ENCODE assay signal across 1 cellular context in genomic region chr9:77751341-77752091, GRCh38.
TF ChIP-seq lines count a peak whose summit lies in the region.

No MANE protein-coding gene starts in this region.

TF ChIP-seq in GM23338, 12 proteins besides CTCF, POLR2A, EP300 and RAD21 (continued from another document):
- TF ChIP-seq ETS1 (IDR thresholded peaks at IDR 0.05), result no peak
- no peak for TF ChIP-seq ZNF114 (CRISPR knock-in tag; IDR thresholded peaks at IDR 0.05)
